9 cellular contexts compared by ENCODE assay signal in the genomic region with DNA sequence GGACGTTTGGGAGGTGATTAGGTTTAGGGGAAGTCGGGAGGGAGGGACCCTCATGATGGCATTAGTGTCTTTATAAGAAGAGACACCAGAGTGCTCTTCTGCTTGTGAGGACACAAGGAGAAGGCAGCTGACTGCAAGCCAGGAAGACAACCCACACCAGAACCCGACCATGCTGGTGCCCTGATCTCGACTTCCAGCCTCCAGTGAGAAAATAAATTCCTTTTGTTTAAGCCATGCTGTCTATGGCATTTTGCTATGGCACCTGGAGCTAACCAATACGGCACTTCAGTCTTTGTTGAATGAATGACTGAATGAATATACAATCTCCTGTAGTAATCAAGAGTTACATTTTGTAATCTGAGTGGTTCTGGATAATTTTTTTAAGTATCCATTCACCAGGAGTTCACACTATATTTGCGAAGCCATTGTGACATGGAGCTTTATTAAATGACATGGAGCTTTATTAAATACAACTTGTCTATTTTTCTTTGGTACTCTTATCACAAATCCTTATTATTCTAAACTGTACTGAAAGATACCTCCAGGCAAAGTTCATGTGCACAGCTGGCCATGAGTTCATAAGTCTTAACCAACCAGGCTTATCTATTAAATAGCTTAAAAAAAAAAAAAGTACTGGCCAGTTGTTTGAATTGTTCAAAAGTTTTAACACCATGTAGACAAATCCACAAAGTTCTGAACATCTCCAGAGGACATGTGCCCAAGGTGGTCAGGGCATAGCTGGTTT.
"Had no signal": no experiment of that assay in that cellular context is flagged by ENCODE, and none has a peak within 500 bp of the region (broad histone marks: within the 10 kb centered on the region; RNA-seq: fewer than 3 reads in every experiment).

No MANE protein-coding gene starts in this region.

- H3K4me3 ChIP-seq: GM23338, HAP-1 had no signal

- H3K27me3 Mint-ChIP-seq: IgD-negative memory B cell had no signal

- H3K4me1 Mint-ChIP-seq: IgD-negative memory B cell had no signal

- H3K27ac Mint-ChIP-seq: GM23338 had no signal

- H3K27ac ChIP-seq: HL-60 had no signal

- H3K4me1 ChIP-seq: HAP-1 had no signal

- ATAC-seq: GM23338, HCT116, HepG2 had no signal

- H3K36me3 ChIP-seq: HAP-1 had no signal

- DNase-seq: H7, KG1 had no signal

- H3K4me3 Mint-ChIP-seq: GM23338, IgD-negative memory B cell had no signal

- FAIRE-seq: H1, HepG2 had no signal
